13 cellular contexts compared by ENCODE assay signal in the genomic region with DNA sequence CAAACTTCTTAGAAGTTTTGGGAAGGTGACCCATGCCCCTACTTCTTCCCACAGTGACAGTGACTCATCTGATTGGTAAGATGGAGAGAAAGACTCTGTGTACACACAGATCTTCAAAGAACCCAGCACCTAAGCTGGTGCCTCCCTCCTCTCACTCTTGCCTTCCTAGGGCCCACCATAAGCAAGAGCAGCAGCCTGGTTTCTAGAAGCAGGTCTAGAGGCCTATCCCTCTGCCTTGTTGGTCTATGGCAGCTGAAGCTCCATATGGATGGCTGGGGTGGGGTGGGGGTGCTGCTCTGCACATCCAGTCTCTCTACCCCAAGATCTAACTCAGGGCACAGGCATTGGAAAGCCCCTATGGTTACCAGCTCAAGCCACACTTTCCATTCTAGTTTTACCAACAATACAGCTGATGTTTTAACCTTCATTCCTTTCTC. TPM values are rescaled to one million over a fixed set of nuclear protein-coding genes. Genes with fewer than 3 reads are reported as not detected.
A peak's percentile ranks its signal among the peaks of the same experiment; 100 is the strongest.
DNase-seq lines count a peak whose midpoint lies in the region; ATAC-seq and TF ChIP-seq lines count a peak whose summit lies in the region.
"Had no signal": no experiment of that assay in that cellular context is flagged by ENCODE, and none has a peak within 500 bp of the region (broad histone marks: within the 10 kb centered on the region; RNA-seq: fewer than 3 reads in every experiment).

No MANE protein-coding gene starts in this region.

- no peak for TF ChIP-seq CTCF in activated CD8-positive, alpha-beta T cell treated with anti-CD3 and anti-CD28 coated beads for 36 hours (IDR thresholded peaks at IDR 0.05)
- TF ChIP-seq CTCF in smooth muscle cell (IDR thresholded peaks at IDR 0.05; ENCODE audit: borderline replicate concordance, insufficient read depth, poor library complexity, severe bottlenecking) = no peak

- no peaks in the 10 kb centered on the region for H3K9me3 ChIP-seq in effector memory CD4-positive, alpha-beta T cell (ENCODE audit: control insufficient read depth, low read length)
- H3K9me3 ChIP-seq in smooth muscle cell (replicated peaks; ENCODE audit: low read depth) = no peaks in the 10 kb centered on the region
- H3K9me3 ChIP-seq: thoracic aorta had no signal

- H3K27ac Mint-ChIP-seq in activated CD8-positive, alpha-beta T cell treated with anti-CD3 and anti-CD28 coated beads for 36 hours = peak overlapping the region; percentile 98
- H3K27ac Mint-ChIP-seq in stimulated activated naive CD8-positive, alpha-beta T cell treated with anti-CD3 and anti-CD28 coated beads, Interleukin-15, amount 100 ng/mL, for 72 hours = peak overlapping the region; percentile 92 to 95
- H3K27ac Mint-ChIP-seq: nephron had no signal

- ATAC-seq in activated CD8-positive, alpha-beta T cell treated with anti-CD3 and anti-CD28 coated beads for 36 hours = peak; percentile 50
- ATAC-seq in stimulated activated naive CD8-positive, alpha-beta T cell treated with anti-CD3 and anti-CD28 coated beads, Interleukin-15, amount 100 ng/mL, for 72 hours = peak; percentile 70
- no peak for ATAC-seq in GM19455 (IDR thresholded peaks at IDR 0.05; ENCODE audit: unreplicated experiment)

- CTCF ChIA-PET in activated CD8-positive, alpha-beta T cell treated with anti-CD3 and anti-CD28 coated beads for 36 hours (lab: Charles Lee) = interaction anchor here (0.7 to 2.7 kb wide), 12 partner anchors 10 to 186 kb away, joined by 3 to 14 read pairs (median 6); a partner anchor contains a TSS

- H4K20me1 ChIP-seq in smooth muscle cell (ENCODE audit: low read depth) = peaks cover 66% of the 10 kb centered on the region

- H3K4me3 ChIP-seq in effector memory CD4-positive, alpha-beta T cell (ENCODE audit: insufficient read depth, low read depth, low read length, poor library complexity, severe bottlenecking) = no peak overlapping the region
- H3K4me3 ChIP-seq in smooth muscle cell = no peak overlapping the region
- H3K4me3 ChIP-seq: thoracic aorta had no signal

- no peaks in the 10 kb centered on the region for H3K9me3 Mint-ChIP-seq in activated CD8-positive, alpha-beta T cell treated with anti-CD3 and anti-CD28 coated beads for 36 hours
- H3K9me3 Mint-ChIP-seq in stimulated activated naive CD8-positive, alpha-beta T cell treated with anti-CD3 and anti-CD28 coated beads, Interleukin-15, amount 100 ng/mL, for 72 hours = no peaks in the 10 kb centered on the region
- H3K9me3 Mint-ChIP-seq: nephron had no signal

- H3K27me3 Mint-ChIP-seq in activated CD8-positive, alpha-beta T cell treated with anti-CD3 and anti-CD28 coated beads for 36 hours = no peaks in the 10 kb centered on the region
- no peaks in the 10 kb centered on the region for H3K27me3 Mint-ChIP-seq in stimulated activated naive CD8-positive, alpha-beta T cell treated with anti-CD3 and anti-CD28 coated beads, Interleukin-15, amount 100 ng/mL, for 72 hours

- POLR2A ChIA-PET in activated CD8-positive, alpha-beta T cell treated with anti-CD3 and anti-CD28 coated beads for 36 hours (lab: Charles Lee) = interaction anchor here (0.8 to 2.4 kb wide), 11 partner anchors 8 to 65 kb away, joined by 3 to 17 read pairs (median 5); a partner anchor contains a TSS

- H3K27me3 ChIP-seq in effector memory CD4-positive, alpha-beta T cell (replicated peaks; ENCODE audit: control insufficient read depth, insufficient read depth, low read length, poor library complexity, severe bottlenecking) = no peaks in the 10 kb centered on the region
- H3K27me3 ChIP-seq in smooth muscle cell (ENCODE audit: low read depth) = no peaks in the 10 kb centered on the region

- peaks cover 8% of the 10 kb centered on the region for H3K79me2 ChIP-seq in smooth muscle cell (ENCODE audit: low read depth)

- H3K27ac ChIP-seq in effector memory CD4-positive, alpha-beta T cell (ENCODE audit: insufficient read depth, low read length, poor library complexity, severe bottlenecking) = peak overlapping the region; percentile 44
- no peak overlapping the region for H3K27ac ChIP-seq in smooth muscle cell (ENCODE audit: low read depth)
- H3K27ac ChIP-seq: thoracic aorta had no signal

- no peaks in the 10 kb centered on the region for H3F3A ChIP-seq in smooth muscle cell (ENCODE audit: low read depth)

- H3K36me3 ChIP-seq in effector memory CD4-positive, alpha-beta T cell (ENCODE audit: control insufficient read depth, insufficient read depth, low read length) = peaks cover 31% of the 10 kb centered on the region
- H3K36me3 ChIP-seq in smooth muscle cell (ENCODE audit: low read depth) = peaks cover 43% of the 10 kb centered on the region

- H3K9ac ChIP-seq in smooth muscle cell (ENCODE audit: low read depth) = no peak overlapping the region

- H3K36me3 Mint-ChIP-seq in activated CD8-positive, alpha-beta T cell treated with anti-CD3 and anti-CD28 coated beads for 36 hours (ENCODE audit: low read depth) = peaks cover 71% of the 10 kb centered on the region

- H3K4me3 Mint-ChIP-seq in activated CD8-positive, alpha-beta T cell treated with anti-CD3 and anti-CD28 coated beads for 36 hours = peak overlapping the region; percentile 55
- H3K4me3 Mint-ChIP-seq in stimulated activated naive CD8-positive, alpha-beta T cell treated with anti-CD3 and anti-CD28 coated beads, Interleukin-15, amount 100 ng/mL, for 72 hours = peak overlapping the region; percentile 56 to 80
- H3K4me3 Mint-ChIP-seq: nephron had no signal

- peaks cover 20% of the 10 kb centered on the region for H3K4me1 ChIP-seq in effector memory CD4-positive, alpha-beta T cell (ENCODE audit: control insufficient read depth, insufficient read depth, low read length, poor library complexity, severe bottlenecking)
- no peaks in the 10 kb centered on the region for H3K4me1 ChIP-seq in smooth muscle cell (ENCODE audit: low read depth)

- no peak overlapping the region for H3K4me2 ChIP-seq in smooth muscle cell

- H3K4me1 Mint-ChIP-seq in activated CD8-positive, alpha-beta T cell treated with anti-CD3 and anti-CD28 coated beads for 36 hours (ENCODE audit: low read depth) = peaks cover 62% of the 10 kb centered on the region
- H3K4me1 Mint-ChIP-seq in stimulated activated naive CD8-positive, alpha-beta T cell treated with anti-CD3 and anti-CD28 coated beads, Interleukin-15, amount 100 ng/mL, for 72 hours = peaks cover 79% of the 10 kb centered on the region
- H3K4me1 Mint-ChIP-seq: nephron had no signal

- no peak overlapping the region for H2AFZ ChIP-seq in smooth muscle cell (ENCODE audit: low read depth)

- intact Hi-C loops in activated CD8-positive, alpha-beta T cell treated with anti-CD3 and anti-CD28 coated beads for 36 hours (cut with micrococcal nuclease) = loop anchor here (5.0 kb wide), 1 partner anchor 47 kb away; a partner anchor contains a TSS

- peak in 2 of 3 donors; percentile 14 to 26 for DNase-seq in stimulated activated CD4-positive, alpha-beta T cell treated with anti-CD3 and anti-CD28 coated beads, Interleukin-12 subunit alpha, Interleukin-12 subunit beta, amount 100 ng/mL, for 48 hours (ENCODE audit: low read depth in 2 of 3, low spot score in 1 of 3)
- no peak for DNase-seq in stimulated activated CD4-positive, alpha-beta T cell treated with anti-CD3 and anti-CD28 coated beads, Interleukin-12 subunit alpha, Interleukin-12 subunit beta, amount 100 ng/mL, for 4 hours
- DNase-seq in activated CD8-positive, alpha-beta T cell treated with anti-CD3 and anti-CD28 coated beads for 36 hours = peak; percentile 72
- peak in 1 of 3 donors; percentile 2 for DNase-seq in effector memory CD4-positive, alpha-beta T cell
- DNase-seq in stimulated activated naive CD8-positive, alpha-beta T cell treated with anti-CD3 and anti-CD28 coated beads, Interleukin-15, amount 100 ng/mL, for 72 hours = peak; percentile 62 to 67
- DNase-seq in NCI-H2107 (lab: John Stamatoyannopoulos, UW) (no peak), smooth muscle cell (lab: John Stamatoyannopoulos, UW; ENCODE audit: unreplicated experiment) (no peak)
- DNase-seq: anterior cingulate cortex; NCI-H1417; NK-92 treated with Interleukin-12 subunit alpha and Interleukin-12 subunit beta, amount 100 ng/mL, for 24 hours had no signal

RNA-seq across cellular contexts. Expression of a gene that starts 47.5 kb away (rescaled TPM):
- total RNA-seq in activated CD8-positive, alpha-beta T cell treated with anti-CD3 and anti-CD28 coated beads for 36 hours = 100 to 1,000 TPM; 276 to 286 TPM
- 85.6 and 97.7 TPM in 2 replicates for total RNA-seq in smooth muscle cell
- 87.7 and 112 TPM in 2 replicates for polyA plus RNA-seq in smooth muscle cell

RNA-seq across cellular contexts. Expression of a gene that starts 52.4 kb away (rescaled TPM):
- 100 to 1,000 TPM; 163 to 190 TPM for total RNA-seq in activated CD8-positive, alpha-beta T cell treated with anti-CD3 and anti-CD28 coated beads for 36 hours
- total RNA-seq in smooth muscle cell = 1.7 and 2.6 TPM in 2 replicates
- 3.2 and 6.3 TPM in 2 replicates for polyA plus RNA-seq in smooth muscle cell

Comparison
In these comparisons a context has a peak if more than half of its experiments do, and no peak if none do; other contexts are left out.
1. DNase-seq: peak in stimulated activated CD4-positive, alpha-beta T cell treated with anti-CD3 and anti-CD28 coated beads, Interleukin-12 subunit alpha, Interleukin-12 subunit beta, amount 100 ng/mL, for 48 hours (2 of 3), activated CD8-positive, alpha-beta T cell treated with anti-CD3 and anti-CD28 coated beads for 36 hours (single experiment) and stimulated activated naive CD8-positive, alpha-beta T cell treated with anti-CD3 and anti-CD28 coated beads, Interleukin-15, amount 100 ng/mL, for 72 hours (2 of 2); none in stimulated activated CD4-positive, alpha-beta T cell treated with anti-CD3 and anti-CD28 coated beads, Interleukin-12 subunit alpha, Interleukin-12 subunit beta, amount 100 ng/mL, for 4 hours (single experiment), NCI-H2107 (single experiment) and smooth muscle cell (single experiment).
2. RNA of a gene that starts 52.4 kb away (total RNA-seq): 163 to 190 TPM in activated CD8-positive, alpha-beta T cell treated with anti-CD3 and anti-CD28 coated beads for 36 hours; 1.7 to 2.6 TPM in smooth muscle cell; every median in the first group is over 10 times any median in the second.